ENCODE assay signal across 8 cellular contexts in genomic region chr19:22882797-22883196, GRCh38. TPM values are rescaled to one million over a fixed set of nuclear protein-coding genes. Genes with fewer than 3 reads are reported as not detected.
A peak's percentile ranks its signal among the peaks of the same experiment; 100 is the strongest.
DNase-seq lines count a peak whose midpoint lies in the region; ATAC-seq and TF ChIP-seq lines count a peak whose summit lies in the region.

No MANE protein-coding gene starts in this region.

- POLR2A ChIA-PET in T-cell (lab: Charles Lee): no interaction called here

- H3K4me1 Mint-ChIP-seq in T-cell: no peaks in the 10 kb centered on the region

- no peaks in the 10 kb centered on the region for H3K36me3 ChIP-seq in brain microvascular endothelial cell (replicated peaks)

- no peak overlapping the region for H3K4me3 Mint-ChIP-seq in T-cell

- H3K27ac ChIP-seq in brain microvascular endothelial cell: no peak overlapping the region

- ATAC-seq in GM21381 (IDR thresholded peaks at IDR 0.05; ENCODE audit: unreplicated experiment) (no peak), T-cell (replicated peaks in 1 of 4) (no peak), GM21526 (IDR thresholded peaks at IDR 0.05; ENCODE audit: low FRiP score, unreplicated experiment) (no peak)

- H3K4me3 ChIP-seq in brain microvascular endothelial cell (ENCODE audit: low read depth, low read length): no peak overlapping the region

- TF ChIP-seq CTCF in brain microvascular endothelial cell (IDR thresholded peaks at IDR 0.05; ENCODE audit: low read depth, low read length, missing control alignments): peak; percentile 15

- CTCF ChIA-PET in T-cell (lab: Charles Lee): no interaction called here

- no peaks in the 10 kb centered on the region for H3K27me3 Mint-ChIP-seq in T-cell

- H3K9me3 Mint-ChIP-seq in T-cell: peaks cover 23 to 29% (median 29%) of the 10 kb centered on the region in 3 donors

- no peak overlapping the region for H3K27ac Mint-ChIP-seq in T-cell

- no peaks in the 10 kb centered on the region for H3K36me3 Mint-ChIP-seq in T-cell

- DNase-seq in Daoy (ENCODE audit: low read depth) (peak; percentile 4), M059J (ENCODE audit: low read depth) (peak; percentile 19), brain microvascular endothelial cell (peak; percentile 5), medulla oblongata (ENCODE audit: extremely low spot score) (peak; percentile 69), T-cell (no peak), NCI-H1092 treated with DMSO at 0.1 percent for 48 hours (lab: John Stamatoyannopoulos, UW) (no peak)

- in situ Hi-C loops in brain microvascular endothelial cell (cut with HindIII; ENCODE audit: low pct_ligation_motif_present, low sequenced_read_pairs): no loop called here

- H3K27me3 ChIP-seq in brain microvascular endothelial cell (replicated peaks): no peaks in the 10 kb centered on the region

RNA-seq across cellular contexts. Expression of gene ZNF723, which starts 50.7 kb away (rescaled TPM):
- total RNA-seq in Daoy (2014; rRNA removed; shearing (Covaris generic)): not detected in 2 replicates
- total RNA-seq in M059J (2014; rRNA removed; shearing (Covaris generic)): not detected in 2 replicates
- total RNA-seq in T-cell: not detected

Comparison
In these comparisons a context has a peak if more than half of its experiments do, and no peak if none do; other contexts are left out.
1. DNase-seq: peak in Daoy (single experiment), M059J (single experiment), brain microvascular endothelial cell (single experiment) and medulla oblongata (single experiment); none in T-cell (0 of 34) and NCI-H1092 treated with DMSO at 0.1 percent for 48 hours (single experiment).